ENCODE assay signal across 12 cellular contexts in genomic region chr14:75283884-75284563, GRCh38. TPM values are rescaled to one million over a fixed set of nuclear protein-coding genes. Genes with fewer than 3 reads are reported as not detected.
A peak's percentile ranks its signal among the peaks of the same experiment; 100 is the strongest.
DNase-seq lines count a peak whose midpoint lies in the region; ATAC-seq and TF ChIP-seq lines count a peak whose summit lies in the region.
"Had no signal": no experiment of that assay in that cellular context is flagged by ENCODE, and none has a peak within 500 bp of the region (broad histone marks: within the 10 kb centered on the region; RNA-seq: fewer than 3 reads in every experiment).

No MANE protein-coding gene starts in this region.

- H2BK15ac ChIP-seq in mesendoderm (replicated peaks; ENCODE audit: low read depth) = no peak overlapping the region

- peaks cover 21 to 38% (median 34%) of the 10 kb centered on the region in 11 experiments for H3K36me3 ChIP-seq in BLaER1 treated with 17β-estradiol and CSF1 and Interleukin-3, amounts not matched to agents 10 nM and 100 nM
- peaks cover 16% of the 10 kb centered on the region for H3K36me3 ChIP-seq in mammary epithelial cell (ENCODE audit: insufficient read depth, low read length)
- no peaks in the 10 kb centered on the region for H3K36me3 ChIP-seq in mesendoderm (ENCODE audit: control insufficient read depth, insufficient read depth, low read length)

- H3K27me3 ChIP-seq in BLaER1 treated with 17β-estradiol and CSF1 and Interleukin-3, amounts not matched to agents 10 nM and 100 nM = peaks cover 0 to 26% (median 24%) of the 10 kb centered on the region in 11 experiments; a peak in 16 of 22 replicates
- H3K27me3 ChIP-seq in mammary epithelial cell (ENCODE audit: insufficient read depth, low read length) (no peaks in the 10 kb centered on the region), mesendoderm (ENCODE audit: insufficient read depth, low read length, poor library complexity) (no peaks in the 10 kb centered on the region)

- H3K4me2 ChIP-seq in BLaER1 treated with 17β-estradiol and CSF1 and Interleukin-3, amounts not matched to agents 10 nM and 100 nM = peak overlapping the region in 10 of 11 experiments; percentile 13 to 99 (median 85); a peak in 18 of 22 replicates
- no peak overlapping the region for H3K4me2 ChIP-seq in mammary epithelial cell (ENCODE audit: insufficient read depth, low read depth, low read length)
- H3K4me2 ChIP-seq in mesendoderm (ENCODE audit: low read length) = no peak overlapping the region

- BruUV-seq in mammary epithelial cell (replicated peaks; lab: Mats Ljungman, UMichigan) = no TSS peak

- 96% methylated on average over 5 of the region's 5 CpGs for WGBS in mammary epithelial cell (ENCODE audit: low coverage, missing lambda C conversion rate)
- no CpG with 5 or more reads among the region's 5 CpGs for WGBS in mesendoderm (ENCODE audit: extremely low coverage, insufficient coverage, low lambda C conversion rate)

- in situ Hi-C loops in mammary epithelial cell (cut with MboI; ENCODE audit: low sequenced_read_pairs in 2 of 2) = no loop called here

- H3K9me3 ChIP-seq in BLaER1 treated with 17β-estradiol and CSF1 and Interleukin-3, amounts not matched to agents 10 nM and 100 nM (replicated peaks in 1 of 11) = peaks cover 0 to 23% (median 0%) of the 10 kb centered on the region in 11 experiments; a peak in 7 of 22 replicates
- no peaks in the 10 kb centered on the region for H3K9me3 ChIP-seq in mammary epithelial cell (replicated peaks; ENCODE audit: insufficient read depth, low read length)

- peaks cover 28% of the 10 kb centered on the region for H3K79me2 ChIP-seq in mammary epithelial cell (ENCODE audit: insufficient read depth, low read length)
- H3K79me2 ChIP-seq in mesendoderm (ENCODE audit: control insufficient read depth, insufficient read depth, low read length) = peaks cover 5% of the 10 kb centered on the region

- H2BK120ac ChIP-seq in mesendoderm (ENCODE audit: low read depth, low read length) = no peak overlapping the region

- no peak overlapping the region for H2AK5ac ChIP-seq in mesendoderm (ENCODE audit: low read length)

- peak overlapping the region in 3 of 10 experiments; percentile 4 to 9 (median 5); a peak in 2 of 20 replicates for H3K4me3 ChIP-seq in BLaER1 treated with 17β-estradiol and CSF1 and Interleukin-3, amounts not matched to agents 10 nM and 100 nM
- no peak overlapping the region for H3K4me3 ChIP-seq in mammary epithelial cell (replicated peaks in 1 of 3; ENCODE audit: insufficient read depth in 1 of 3, low read depth in 2 of 3, low read length in 3 of 3)
- H3K4me3 ChIP-seq in mesendoderm (ENCODE audit: low read length) = no peak overlapping the region

- no peak overlapping the region for H4K5ac ChIP-seq in mesendoderm (ENCODE audit: low read length)

- peaks cover 38 to 96% (median 84%) of the 10 kb centered on the region in 10 experiments for H3K4me1 ChIP-seq in BLaER1 treated with 17β-estradiol and CSF1 and Interleukin-3, amounts not matched to agents 10 nM and 100 nM
- H3K4me1 ChIP-seq in mammary epithelial cell (ENCODE audit: insufficient read depth, low read length) = peaks cover 15% of the 10 kb centered on the region
- H3K4me1 ChIP-seq in mesendoderm (ENCODE audit: control insufficient read depth, low read depth, low read length) = peaks cover 20% of the 10 kb centered on the region

- H3K4ac ChIP-seq in mesendoderm (ENCODE audit: low read depth, low read length) = no peak overlapping the region

- no peak overlapping the region for H2BK5ac ChIP-seq in mesendoderm (ENCODE audit: low read length)

- H4K8ac ChIP-seq in mesendoderm (ENCODE audit: low read depth, low read length) = no peak overlapping the region

- peak; percentile 48 to 55 for DNase-seq in Kasumi-1 (lab: John Stamatoyannopoulos, UW)
- peak; percentile 32 for DNase-seq in mammary epithelial cell
- peak; percentile 51 for DNase-seq in mesendoderm
- DNase-seq in mucosa of gallbladder (ENCODE audit: low spot score) = no peak
- no peak for DNase-seq in KG1 (lab: John Stamatoyannopoulos, UW)
- DNase-seq in NCI-H1417 treated with DMSO at 0.1 percent for 48 hours (lab: John Stamatoyannopoulos, UW) = no peak
- DNase-seq: activated CD4-positive, alpha-beta T cell treated with anti-CD3 and anti-CD28 coated beads for 48 hours; DND-41; kidney glomerular epithelial cell; substantia nigra had no signal

- intact Hi-C loops in mammary epithelial cell (cut with micrococcal nuclease) = no loop called here

- peaks cover 10% of the 10 kb centered on the region for H3K79me1 ChIP-seq in mesendoderm (ENCODE audit: low read length)

- no peak overlapping the region for H2AFZ ChIP-seq in mammary epithelial cell (ENCODE audit: low read depth, low read length)

- no peak for TF ChIP-seq CTCF in mammary epithelial cell (conservative IDR thresholded peaks at IDR 0.05 in 1 of 2, IDR thresholded peaks at IDR 0.05 in 1 of 2; ENCODE audit: extremely low read depth in 1 of 2, insufficient read depth in 1 of 2, low read depth in 1 of 2, low read length in 2 of 2)

- dilution Hi-C loops in mammary epithelial cell (cut with HindIII; ENCODE audit: low sequenced_read_pairs) = no loop called here

- H3K18ac ChIP-seq in mesendoderm (ENCODE audit: low read length) = no peak overlapping the region

- ATAC-seq in HG03571 (IDR thresholded peaks at IDR 0.05; ENCODE audit: unreplicated experiment) = no peak

- CTCF ChIA-PET in mammary epithelial cell (lab: Charles Lee; ENCODE audit: low non-redundant PET) = no interaction called here

- no peak overlapping the region for H3K23ac ChIP-seq in mesendoderm (ENCODE audit: low read length)

- H4K20me1 ChIP-seq in BLaER1 treated with 17β-estradiol and CSF1 and Interleukin-3, amounts not matched to agents 10 nM and 100 nM = peaks cover 26 to 38% (median 28%) of the 10 kb centered on the region in 11 experiments
- H4K20me1 ChIP-seq in mammary epithelial cell (ENCODE audit: insufficient read depth, low read length) = peaks cover 6% of the 10 kb centered on the region

- peak overlapping the region; percentile 38 to 100 (median 94) for H3K27ac ChIP-seq in BLaER1 treated with 17β-estradiol and CSF1 and Interleukin-3, amounts not matched to agents 10 nM and 100 nM
- H3K27ac ChIP-seq in mammary epithelial cell (ENCODE audit: insufficient read depth, low read depth, low read length) (no peak overlapping the region), mesendoderm (ENCODE audit: low read depth, low read length) (no peak overlapping the region)

- peak overlapping the region in 10 of 11 experiments; percentile 24 to 100 (median 66); a peak in 17 of 22 replicates for H3K9ac ChIP-seq in BLaER1 treated with 17β-estradiol and CSF1 and Interleukin-3, amounts not matched to agents 10 nM and 100 nM
- H3K9ac ChIP-seq in mammary epithelial cell (ENCODE audit: insufficient read depth, low read length) = no peak overlapping the region
- H3K9ac ChIP-seq in mesendoderm (ENCODE audit: low read length) = no peak overlapping the region

- peak overlapping the region; percentile 27 for H3K56ac ChIP-seq in mesendoderm (ENCODE audit: low read length)

RNA-seq across cellular contexts. Expression of gene FOS, which starts 5.4 kb away (rescaled TPM):
- total RNA-seq in mammary epithelial cell = 100 to 1,000 TPM in 1 of 2 donors, 10 to 100 TPM in 1; 78.5 to 204 TPM
- polyA plus RNA-seq in mammary epithelial cell = 89.9 TPM
- polyA minus RNA-seq in mammary epithelial cell = 233 TPM
- polyA plus RNA-seq in mesendoderm (2013, experiment 1 of 2) = 30.2 TPM
- 33.0 TPM for polyA plus RNA-seq in mesendoderm (2013, experiment 2 of 2)
- 165 TPM for total RNA-seq in mucosa of gallbladder

Comparison
In these comparisons a context has a peak if more than half of its experiments do, and no peak if none do; other contexts are left out.
1. H3K27ac ChIP-seq: peak in BLaER1 treated with 17β-estradiol and CSF1 and Interleukin-3, amounts not matched to agents 10 nM and 100 nM (11 of 11); none in mammary epithelial cell (single experiment) and mesendoderm (single experiment).
2. H3K4me2 ChIP-seq: peak in BLaER1 treated with 17β-estradiol and CSF1 and Interleukin-3, amounts not matched to agents 10 nM and 100 nM (10 of 11); none in mammary epithelial cell (single experiment) and mesendoderm (single experiment).
3. H3K9ac ChIP-seq: peak in BLaER1 treated with 17β-estradiol and CSF1 and Interleukin-3, amounts not matched to agents 10 nM and 100 nM (10 of 11); none in mammary epithelial cell (single experiment) and mesendoderm (single experiment).
4. DNase-seq: peak in Kasumi-1 (2 of 2), mammary epithelial cell (single experiment) and mesendoderm (single experiment); none in mucosa of gallbladder (single experiment), KG1 (single experiment) and NCI-H1417 treated with DMSO at 0.1 percent for 48 hours (single experiment).